Comparison of ENCODE assay signal across 10 cellular contexts in the genomic region with DNA sequence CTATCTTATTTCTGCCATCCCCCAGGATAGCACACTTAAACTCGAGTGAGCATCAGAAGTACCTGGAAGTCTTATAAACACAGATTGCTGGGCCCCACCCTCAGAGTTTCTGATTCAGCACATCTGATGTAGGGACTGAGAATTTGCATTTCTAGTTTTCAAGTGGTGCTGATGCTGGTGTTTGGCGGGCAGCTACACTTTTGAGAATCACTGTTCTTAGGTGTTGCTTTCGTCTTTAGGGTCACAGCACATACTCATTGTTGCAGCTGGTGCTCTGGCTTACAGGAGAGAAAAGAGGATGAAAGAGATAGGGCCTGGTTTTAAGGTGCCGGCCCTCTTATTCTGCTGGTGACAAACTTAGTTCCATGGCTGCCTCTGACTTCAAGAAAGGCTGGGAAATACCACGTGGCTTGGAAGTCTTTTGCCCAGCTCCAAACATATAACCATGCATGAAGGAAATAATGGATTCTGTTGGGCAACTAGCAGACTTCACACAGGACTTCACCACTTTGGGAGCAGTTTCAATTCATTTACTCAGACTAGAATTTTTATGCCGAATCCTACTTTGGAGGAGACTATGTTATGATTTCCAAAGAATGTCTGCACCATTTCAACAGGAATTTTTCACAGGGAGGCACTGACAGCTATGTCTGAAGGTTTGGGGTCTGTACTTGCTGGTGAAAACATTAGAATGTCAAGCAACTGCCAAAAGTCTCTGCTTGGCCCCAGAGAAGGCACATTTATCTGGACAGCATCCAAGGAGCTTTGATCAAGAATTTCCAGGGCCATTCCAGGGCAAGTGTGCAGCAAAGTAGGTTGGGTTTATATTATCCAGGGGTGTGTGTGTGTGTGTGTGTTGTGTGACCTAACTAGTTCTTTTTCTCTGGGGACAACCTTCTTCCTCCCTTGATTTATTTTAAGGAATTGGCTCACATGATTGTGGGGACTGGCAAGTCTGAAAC. TPM values are rescaled to one million over a fixed set of nuclear protein-coding genes. Genes with fewer than 3 reads are reported as not detected.
DNase-seq lines count a peak whose midpoint lies in the region; ATAC-seq and TF ChIP-seq lines count a peak whose summit lies in the region.
"Had no signal": no experiment of that assay in that cellular context is flagged by ENCODE, and none has a peak within 500 bp of the region (broad histone marks: within the 10 kb centered on the region; RNA-seq: fewer than 3 reads in every experiment).

No MANE protein-coding gene starts in this region.

- no peak overlapping the region for H2AK9ac ChIP-seq in IMR-90 (replicated peaks; ENCODE audit: low read depth, low read length, poor library complexity)

- H3K56ac ChIP-seq in IMR-90 (ENCODE audit: extremely low read depth, insufficient read depth, low read length) = no peak overlapping the region

- H3K4me2 ChIP-seq in IMR-90 (ENCODE audit: low read depth, low read length) = no peak overlapping the region; the same call in 1 of the 2 replicates

- no peak overlapping the region for H2BK5ac ChIP-seq in IMR-90 (ENCODE audit: low read depth, low read length, poor library complexity, severe bottlenecking)

- WGBS in IMR-90 (ENCODE audit: extremely low coverage in 2 of 2, insufficient read length in 1 of 2), 2 experiments = no CpG with 5 or more reads among the region's 6 CpGs

- BruUV-seq in IMR-90 (replicated peaks; lab: Mats Ljungman, UMichigan) = no TSS peak

- H3K4me1 ChIP-seq in IMR-90 (ENCODE audit: control insufficient read depth, insufficient read depth, low read length) = peaks cover 12% of the 10 kb centered on the region; the same call in 1 of the 2 replicates
- H3K4me1 ChIP-seq in right atrium auricular region = peaks cover 0 to 47% of the 10 kb centered on the region in 2 donors

- dilution Hi-C loops in IMR-90 (cut with HindIII; ENCODE audit: low sequenced_read_pairs, unreplicated experiment) = no loop called here

- no peak for TF ChIP-seq POLR2A in IMR-90 (IDR thresholded peaks at IDR 0.05; ENCODE audit: low read depth, low read length)

- no peak overlapping the region; the same call in 1 of the 2 replicates for H2AK5ac ChIP-seq in IMR-90 (ENCODE audit: low read depth, low read length)

- H4K91ac ChIP-seq in IMR-90 (ENCODE audit: insufficient read depth, low read depth, low read length) = no peak overlapping the region

- H3K27me3 ChIP-seq in IMR-90 (ENCODE audit: control insufficient read depth, insufficient read depth, low read length) = 0 out of 2 replicates have a peak, but pooled peaks cover 2% of the 10 kb centered on the region
- H3K27me3 ChIP-seq in right atrium auricular region = no peaks in the 10 kb centered on the region
- H3K27me3 ChIP-seq: Peyer's patch had no signal

- intact Hi-C loops in IMR-90 (cut with micrococcal nuclease) = no loop called here

- H3K9me1 ChIP-seq in IMR-90 (ENCODE audit: insufficient read depth, low read length) = no peaks in the 10 kb centered on the region; the same call in 1 of the 2 replicates

- POLR2A ChIA-PET in IMR-90 (lab: Charles Lee; ENCODE audit: unreplicated experiment) = interaction anchor here (0.6 kb wide), 1 partner anchor 13 kb away, joined by 4 read pairs; no protein-coding TSS in a partner anchor

- no peak overlapping the region for H3K14ac ChIP-seq in IMR-90 (replicated peaks; ENCODE audit: low read depth, low read length)

- no peak overlapping the region for H2AFZ ChIP-seq in IMR-90 (replicated peaks; ENCODE audit: low read length, poor library complexity)

- H2BK15ac ChIP-seq in IMR-90 (ENCODE audit: low read depth, low read length) = no peak overlapping the region

- H4K5ac ChIP-seq in IMR-90 (ENCODE audit: low read depth, low read length) = no peak overlapping the region

- TF ChIP-seq CTCF in IMR-90 (conservative IDR thresholded peaks at IDR 0.05; ENCODE audit: low read depth, low read length) (no peak), right atrium auricular region (IDR thresholded peaks at IDR 0.05) (no peak)

- H4K20me1 ChIP-seq in IMR-90 (ENCODE audit: insufficient read depth, low read length) = no peaks in the 10 kb centered on the region

- H2BK120ac ChIP-seq in IMR-90 (ENCODE audit: low read depth, low read length) = no peak overlapping the region

- peak; percentile 97 for ATAC-seq in GM21529 (IDR thresholded peaks at IDR 0.05; ENCODE audit: unreplicated experiment)
- peak; percentile 50 for ATAC-seq in IMR-90 (ENCODE audit: low read depth)
- ATAC-seq: left colon had no signal

- H3K4me3 ChIP-seq in IMR-90 (ENCODE audit: insufficient read depth, low read depth, low read length) = no peak overlapping the region
- no peak overlapping the region for H3K4me3 ChIP-seq in right atrium auricular region
- H3K4me3 ChIP-seq: Peyer's patch had no signal

- no peak overlapping the region for H4K8ac ChIP-seq in IMR-90 (ENCODE audit: low read depth in 2 of 2, low read length in 2 of 2)

- 0 out of 2 replicates have a peak, but pooled peaks cover 2% of the 10 kb centered on the region for H3K9me3 ChIP-seq in IMR-90 (ENCODE audit: control insufficient read depth, insufficient read depth, low read length)
- no peaks in the 10 kb centered on the region for H3K9me3 ChIP-seq in right atrium auricular region
- H3K9me3 ChIP-seq: Peyer's patch had no signal

- no peak overlapping the region for H2BK20ac ChIP-seq in IMR-90 (ENCODE audit: low read depth, low read length)

- H3K79me1 ChIP-seq in IMR-90 (ENCODE audit: low read depth in 1 of 2, low read length in 2 of 2) = no peaks in the 10 kb centered on the region

- H3K9ac ChIP-seq in IMR-90 (ENCODE audit: low read depth, low read length) = no peak overlapping the region

- in situ Hi-C loops in IMR-90 (cut with MboI; ENCODE audit: low sequenced_read_pairs) (no loop called here), ACHN (cut with HindIII; ENCODE audit: low pct_ligation_motif_present, low pct_unique_long_range_greater_than_20kb, low sequenced_read_pairs) (no loop called here)

- no peak for TF ChIP-seq RAD21 in IMR-90 (IDR thresholded peaks at IDR 0.05; ENCODE audit: low read length)

- no peak overlapping the region for H3K4ac ChIP-seq in IMR-90 (ENCODE audit: low read depth, low read length)

- H3K27ac ChIP-seq in IMR-90 (ENCODE audit: insufficient read depth, low read length) (peak overlapping the region; percentile 24; the same call in 1 of the 2 replicates), right atrium auricular region (peak overlapping the region; percentile 43 to 58)

- H3K23ac ChIP-seq in IMR-90 (ENCODE audit: low read depth, low read length) = no peak overlapping the region

- no peaks in the 10 kb centered on the region for H3K36me3 ChIP-seq in IMR-90 (ENCODE audit: control insufficient read depth, insufficient read depth, low read length)
- no peaks in the 10 kb centered on the region for H3K36me3 ChIP-seq in right atrium auricular region
- H3K36me3 ChIP-seq: Peyer's patch had no signal

- H3K18ac ChIP-seq in IMR-90 (ENCODE audit: low read depth, low read length) = no peak overlapping the region

- peak; percentile 29 for DNase-seq in AG08395 (ENCODE audit: low spot score)
- peak; percentile 34 for DNase-seq in IMR-90
- DNase-seq in right atrium auricular region (ENCODE audit: low spot score) = peak; percentile 82
- no peak for DNase-seq in ACHN
- DNase-seq in NCI-H146 treated with DMSO at 0.1 percent for 48 hours (lab: John Stamatoyannopoulos, UW; ENCODE audit: unreplicated experiment) = no peak
- no peak for DNase-seq in NCI-H128 (lab: John Stamatoyannopoulos, UW; ENCODE audit: unreplicated experiment)
- DNase-seq in hepatic stellate cell (ENCODE audit: low spot score) = no peak
- DNase-seq: left colon, Peyer's patch had no signal

- CTCF ChIA-PET in IMR-90 (lab: Yijun Ruan, JAX) = interaction anchor here (0.5 to 1.0 kb wide), 3 partner anchors 174 to 632 kb away, joined by 3 read pairs; no protein-coding TSS in a partner anchor

TF ChIP-seq in IMR-90, 13 proteins besides CTCF, POLR2A, EP300 and RAD21 (continues in another document):
- no peak for TF ChIP-seq NFE2L2 (IDR thresholded peaks at IDR 0.05; ENCODE audit: low read depth, low read length)
- TF ChIP-seq, protein P1, sequence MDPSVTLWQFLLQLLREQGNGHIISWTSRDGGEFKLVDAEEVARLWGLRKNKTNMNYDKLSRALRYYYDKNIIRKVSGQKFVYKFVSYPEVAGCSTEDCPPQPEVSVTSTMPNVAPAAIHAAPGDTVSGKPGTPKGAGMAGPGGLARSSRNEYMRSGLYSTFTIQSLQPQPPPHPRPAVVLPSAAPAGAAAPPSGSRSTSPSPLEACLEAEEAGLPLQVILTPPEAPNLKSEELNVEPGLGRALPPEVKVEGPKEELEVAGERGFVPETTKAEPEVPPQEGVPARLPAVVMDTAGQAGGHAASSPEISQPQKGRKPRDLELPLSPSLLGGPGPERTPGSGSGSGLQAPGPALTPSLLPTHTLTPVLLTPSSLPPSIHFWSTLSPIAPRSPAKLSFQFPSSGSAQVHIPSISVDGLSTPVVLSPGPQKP (IDR thresholded peaks at IDR 0.05; ENCODE audit: borderline replicate concordance, low read depth, low read length) = no peak
- no peak for TF ChIP-seq RCOR1 (IDR thresholded peaks at IDR 0.05; ENCODE audit: insufficient replicate concordance, low read length)
- TF ChIP-seq MAZ (IDR thresholded peaks at IDR 0.05; ENCODE audit: borderline replicate concordance, low read depth, low read length) = no peak
- TF ChIP-seq BHLHE40 (IDR thresholded peaks at IDR 0.05; ENCODE audit: low read depth, low read length) = no peak
- TF ChIP-seq CEBPB (IDR thresholded peaks at IDR 0.05; ENCODE audit: low read depth, low read length) = no peak
- no peak for TF ChIP-seq FOS (IDR thresholded peaks at IDR 0.05; ENCODE audit: low read depth, low read length)
- TF ChIP-seq RFX5 (IDR thresholded peaks at IDR 0.05; ENCODE audit: low read depth, low read length) = no peak
- no peak for TF ChIP-seq CHD1 (IDR thresholded peaks at IDR 0.05; ENCODE audit: low read depth, low read length)
- no peak for TF ChIP-seq MXI1 (IDR thresholded peaks at IDR 0.05; ENCODE audit: borderline replicate concordance, low read depth, low read length)
- no peak for TF ChIP-seq MAFK (IDR thresholded peaks at IDR 0.05; ENCODE audit: low read depth, low read length)
- TF ChIP-seq SMC3 (IDR thresholded peaks at IDR 0.05; ENCODE audit: low read depth, low read length) = no peak

RNA-seq across cellular contexts. Expression of a gene that starts 6.9 kb away (rescaled TPM):
- total RNA-seq in IMR-90 (2012; rRNA removed) (3.6 TPM in 2 replicates), right atrium auricular region (1 to 10 TPM; 5.4 to 8.8 TPM)
- 1.8 and 1.9 TPM in 2 replicates for polyA plus RNA-seq in IMR-90 (2012; rRNA removed)
- polyA plus RNA-seq in IMR-90 (2012; cell fraction: cytosol; rRNA removed) = 0.75 and 1.1 TPM in 2 replicates
- 1.9 and 3.0 TPM in 2 replicates for polyA plus RNA-seq in IMR-90 (2012; cell fraction: nucleus; rRNA removed; ENCODE audit: low replicate concordance)

RNA-seq across cellular contexts. Expression of a gene that starts 12.4 kb away (rescaled TPM):
- total RNA-seq in IMR-90 (2012; rRNA removed) = 1.7 and 2.2 TPM in 2 replicates
- 0.34 and 0.39 TPM in 2 replicates for polyA plus RNA-seq in IMR-90 (2012; rRNA removed)
- polyA plus RNA-seq in IMR-90 (2012; cell fraction: cytosol; rRNA removed) = 0.54 and 0.75 TPM in 2 replicates
- polyA plus RNA-seq in IMR-90 (2012; cell fraction: nucleus; rRNA removed; ENCODE audit: low replicate concordance) = 0.47 and 0.61 TPM in 2 replicates
- 100 to 1,000 TPM in 1 of 2 donors, 10 to 100 TPM in 1; 88.9 to 199 TPM for total RNA-seq in right atrium auricular region

Comparison
In these comparisons a context has a peak if more than half of its experiments do, and no peak if none do; other contexts are left out.
1. DNase-seq: peak in AG08395 (single experiment), IMR-90 (single experiment) and right atrium auricular region (single experiment); none in ACHN (single experiment), NCI-H146 treated with DMSO at 0.1 percent for 48 hours (single experiment), NCI-H128 (single experiment) and hepatic stellate cell (single experiment).
2. RNA of a gene that starts 12.4 kb away (total RNA-seq): 88.9 to 199 TPM in right atrium auricular region; 1.7 to 2.2 TPM in IMR-90; every median in the first group is over 10 times any median in the second.